In the genomic region with DNA sequence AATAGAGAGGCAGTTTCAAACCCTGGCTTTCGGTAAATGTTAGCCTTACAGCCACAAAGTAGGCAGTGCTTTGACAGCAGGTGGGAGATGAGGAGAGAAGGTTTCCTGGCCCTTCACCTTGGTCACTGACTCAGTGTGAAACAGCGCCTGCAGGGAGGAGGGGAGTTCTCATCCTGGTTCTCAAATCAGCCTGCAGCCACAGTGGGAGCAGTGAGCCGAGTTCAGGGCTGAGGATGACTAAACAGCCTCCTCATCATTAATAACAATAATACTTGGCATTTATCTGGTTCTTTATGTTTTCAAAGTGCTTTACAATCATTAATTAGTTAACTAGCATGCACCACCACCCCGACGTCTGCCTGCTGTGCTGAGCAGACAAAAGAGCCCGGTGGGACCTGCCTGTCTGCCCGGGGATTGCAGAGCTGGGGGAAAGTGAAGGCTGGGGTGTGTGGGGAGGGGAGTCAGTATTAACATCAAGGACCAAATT, we compare ENCODE assay signal across 9 cellular contexts. TPM values are rescaled to one million over a fixed set of nuclear protein-coding genes. Genes with fewer than 3 reads are reported as not detected.
A peak's percentile ranks its signal among the peaks of the same experiment; 100 is the strongest.
DNase-seq lines count a peak whose midpoint lies in the region; ATAC-seq and TF ChIP-seq lines count a peak whose summit lies in the region.
"Had no signal": no experiment of that assay in that cellular context is flagged by ENCODE, and none has a peak within 500 bp of the region (broad histone marks: within the 10 kb centered on the region; RNA-seq: fewer than 3 reads in every experiment).

No MANE protein-coding gene starts in this region.

- TF ChIP-seq CTCF in Peyer's patch (IDR thresholded peaks at IDR 0.05) (no peak), endothelial cell (IDR thresholded peaks at IDR 0.05; ENCODE audit: unreplicated experiment) (no peak)

- peak in 1 of 3 donors; percentile 34 for DNase-seq in CD4-positive, CD25-positive, alpha-beta regulatory T cell
- DNase-seq in activated CD8-positive, alpha-beta memory T cell treated with anti-CD3 and anti-CD28 coated beads, Interleukin-2, amount 10 ng/mL, durations not matched to agents 7 days and 5 days, result peak; percentile 62
- DNase-seq in hypothalamus (lab: John Stamatoyannopoulos, UW), result no peak
- no peak for DNase-seq in Peyer's patch
- no peak for DNase-seq in endothelial cell (ENCODE audit: low spot score)

- H3K9me3 Mint-ChIP-seq in CD4-positive, CD25-positive, alpha-beta regulatory T cell, result no peaks in the 10 kb centered on the region
- no peaks in the 10 kb centered on the region for H3K9me3 Mint-ChIP-seq in activated CD8-positive, alpha-beta memory T cell treated with anti-CD3 and anti-CD28 coated beads, Interleukin-2, amount 10 ng/mL, durations not matched to agents 7 days and 5 days (ENCODE audit: low read depth)
- no peaks in the 10 kb centered on the region for H3K9me3 Mint-ChIP-seq in endothelial cell (ENCODE audit: unreplicated experiment)

- CTCF ChIA-PET in activated CD8-positive, alpha-beta memory T cell treated with anti-CD3 and anti-CD28 coated beads, Interleukin-2, amount 10 ng/mL, durations not matched to agents 7 days and 5 days (lab: Charles Lee), result interaction anchor here (1.4 kb wide), 2 partner anchors 9 to 37 kb away, joined by 4 to 5 read pairs; no protein-coding TSS in a partner anchor

- peaks cover 50% of the 10 kb centered on the region for H3K4me1 ChIP-seq in CD4-positive, CD25-positive, alpha-beta regulatory T cell (ENCODE audit: control insufficient read depth, insufficient read depth, low read length, poor library complexity, severe bottlenecking)
- H3K4me1 ChIP-seq in Peyer's patch, result peaks cover 0 to 5% (median 0%) of the 10 kb centered on the region in 4 donors

- no peaks in the 10 kb centered on the region for H3K27me3 ChIP-seq in CD4-positive, CD25-positive, alpha-beta regulatory T cell (ENCODE audit: control insufficient read depth, insufficient read depth, low read length)
- no peaks in the 10 kb centered on the region for H3K27me3 ChIP-seq in Peyer's patch

- H3K27ac Mint-ChIP-seq in CD4-positive, CD25-positive, alpha-beta regulatory T cell, result peak overlapping the region; percentile 66 to 95 (median 81)
- peak overlapping the region; percentile 53 for H3K27ac Mint-ChIP-seq in activated CD8-positive, alpha-beta memory T cell treated with anti-CD3 and anti-CD28 coated beads, Interleukin-2, amount 10 ng/mL, durations not matched to agents 7 days and 5 days
- no peak overlapping the region for H3K27ac Mint-ChIP-seq in endothelial cell (ENCODE audit: unreplicated experiment)

- H3K36me3 ChIP-seq in CD4-positive, CD25-positive, alpha-beta regulatory T cell (ENCODE audit: control insufficient read depth, insufficient read depth, low read length), result no peaks in the 10 kb centered on the region
- no peaks in the 10 kb centered on the region for H3K36me3 ChIP-seq in Peyer's patch

- H3K4me3 ChIP-seq in CD4-positive, CD25-positive, alpha-beta regulatory T cell (ENCODE audit: low read depth, low read length), result peak overlapping the region; percentile 61
- H3K4me3 ChIP-seq in Peyer's patch, result no peak overlapping the region
- H3K4me3 ChIP-seq: lung had no signal

- H3K27ac ChIP-seq in CD4-positive, CD25-positive, alpha-beta regulatory T cell (ENCODE audit: insufficient read depth, low read length, poor library complexity, severe bottlenecking), result no peak overlapping the region
- no peak overlapping the region for H3K27ac ChIP-seq in Peyer's patch

- no peaks in the 10 kb centered on the region for H3K27me3 Mint-ChIP-seq in CD4-positive, CD25-positive, alpha-beta regulatory T cell
- H3K27me3 Mint-ChIP-seq in activated CD8-positive, alpha-beta memory T cell treated with anti-CD3 and anti-CD28 coated beads, Interleukin-2, amount 10 ng/mL, durations not matched to agents 7 days and 5 days, result no peaks in the 10 kb centered on the region
- H3K27me3 Mint-ChIP-seq in endothelial cell (ENCODE audit: unreplicated experiment), result peaks cover 2% of the 10 kb centered on the region

- peak overlapping the region in 1 of 4 donors; percentile 15 for H3K4me3 Mint-ChIP-seq in CD4-positive, CD25-positive, alpha-beta regulatory T cell
- no peak overlapping the region for H3K4me3 Mint-ChIP-seq in activated CD8-positive, alpha-beta memory T cell treated with anti-CD3 and anti-CD28 coated beads, Interleukin-2, amount 10 ng/mL, durations not matched to agents 7 days and 5 days
- no peak overlapping the region for H3K4me3 Mint-ChIP-seq in endothelial cell (ENCODE audit: unreplicated experiment)

- no peaks in the 10 kb centered on the region for H3K9me3 ChIP-seq in CD4-positive, CD25-positive, alpha-beta regulatory T cell (ENCODE audit: control insufficient read depth in 2 of 2, low read length in 2 of 2)
- H3K9me3 ChIP-seq in Peyer's patch, result no peaks in the 10 kb centered on the region

- H3K36me3 Mint-ChIP-seq in CD4-positive, CD25-positive, alpha-beta regulatory T cell, result no peaks in the 10 kb centered on the region
- peaks cover 6% of the 10 kb centered on the region for H3K36me3 Mint-ChIP-seq in activated CD8-positive, alpha-beta memory T cell treated with anti-CD3 and anti-CD28 coated beads, Interleukin-2, amount 10 ng/mL, durations not matched to agents 7 days and 5 days
- no peaks in the 10 kb centered on the region for H3K36me3 Mint-ChIP-seq in endothelial cell (ENCODE audit: low read depth, unreplicated experiment)

- TF ChIP-seq POLR2A in Peyer's patch (IDR thresholded peaks at IDR 0.05), result no peak

- H3K4me1 Mint-ChIP-seq in CD4-positive, CD25-positive, alpha-beta regulatory T cell, result peaks cover 28 to 68% (median 52%) of the 10 kb centered on the region in 4 donors
- peaks cover 87% of the 10 kb centered on the region for H3K4me1 Mint-ChIP-seq in activated CD8-positive, alpha-beta memory T cell treated with anti-CD3 and anti-CD28 coated beads, Interleukin-2, amount 10 ng/mL, durations not matched to agents 7 days and 5 days
- H3K4me1 Mint-ChIP-seq in endothelial cell (ENCODE audit: unreplicated experiment), result peaks cover 7% of the 10 kb centered on the region

- ATAC-seq in CD4-positive, CD25-positive, alpha-beta regulatory T cell (ENCODE audit: low read depth in 2 of 2), result no peak
- ATAC-seq in GM19043 (IDR thresholded peaks at IDR 0.05; ENCODE audit: low read depth, unreplicated experiment) (peak; percentile 34), HG03039 (IDR thresholded peaks at IDR 0.05; ENCODE audit: unreplicated experiment) (peak; percentile 34), HG03097 (IDR thresholded peaks at IDR 0.05; ENCODE audit: low FRiP score, unreplicated experiment) (no peak)
- ATAC-seq in activated CD8-positive, alpha-beta memory T cell treated with anti-CD3 and anti-CD28 coated beads, Interleukin-2, amount 10 ng/mL, durations not matched to agents 7 days and 5 days, result no peak

RNA-seq across cellular contexts. Expression of a gene that starts 59.6 kb away (rescaled TPM):
- total RNA-seq in CD4-positive, CD25-positive, alpha-beta regulatory T cell, result 327 TPM
- polyA plus RNA-seq in CD4-positive, CD25-positive, alpha-beta regulatory T cell, result 10 to 100 TPM; 48.6 to 71.6 (median 64.7) TPM
- total RNA-seq in activated CD8-positive, alpha-beta memory T cell treated with anti-CD3 and anti-CD28 coated beads, Interleukin-2, amount 10 ng/mL, durations not matched to agents 7 days and 5 days, result 100 to 1,000 TPM in 1 of 2 experiments, 10 to 100 TPM in 1; 97.1 to 132 TPM
- total RNA-seq in Peyer's patch, result 10 to 100 TPM in 3 of 4 donors, 1 to 10 TPM in 1; 6.4 to 57.8 (median 14.9) TPM
- total RNA-seq in endothelial cell (ENCODE audit: unreplicated experiment), result 19.6 TPM

Comparison
In these comparisons a context has a peak if more than half of its experiments do, and no peak if none do; other contexts are left out.
1. ATAC-seq: peak in GM19043 (single experiment) and HG03039 (single experiment); none in CD4-positive, CD25-positive, alpha-beta regulatory T cell (0 of 2), activated CD8-positive, alpha-beta memory T cell treated with anti-CD3 and anti-CD28 coated beads, Interleukin-2, amount 10 ng/mL, durations not matched to agents 7 days and 5 days (single experiment) and HG03097 (single experiment).